Comparison of ENCODE assay signal across 8 cellular contexts in the genomic region with DNA sequence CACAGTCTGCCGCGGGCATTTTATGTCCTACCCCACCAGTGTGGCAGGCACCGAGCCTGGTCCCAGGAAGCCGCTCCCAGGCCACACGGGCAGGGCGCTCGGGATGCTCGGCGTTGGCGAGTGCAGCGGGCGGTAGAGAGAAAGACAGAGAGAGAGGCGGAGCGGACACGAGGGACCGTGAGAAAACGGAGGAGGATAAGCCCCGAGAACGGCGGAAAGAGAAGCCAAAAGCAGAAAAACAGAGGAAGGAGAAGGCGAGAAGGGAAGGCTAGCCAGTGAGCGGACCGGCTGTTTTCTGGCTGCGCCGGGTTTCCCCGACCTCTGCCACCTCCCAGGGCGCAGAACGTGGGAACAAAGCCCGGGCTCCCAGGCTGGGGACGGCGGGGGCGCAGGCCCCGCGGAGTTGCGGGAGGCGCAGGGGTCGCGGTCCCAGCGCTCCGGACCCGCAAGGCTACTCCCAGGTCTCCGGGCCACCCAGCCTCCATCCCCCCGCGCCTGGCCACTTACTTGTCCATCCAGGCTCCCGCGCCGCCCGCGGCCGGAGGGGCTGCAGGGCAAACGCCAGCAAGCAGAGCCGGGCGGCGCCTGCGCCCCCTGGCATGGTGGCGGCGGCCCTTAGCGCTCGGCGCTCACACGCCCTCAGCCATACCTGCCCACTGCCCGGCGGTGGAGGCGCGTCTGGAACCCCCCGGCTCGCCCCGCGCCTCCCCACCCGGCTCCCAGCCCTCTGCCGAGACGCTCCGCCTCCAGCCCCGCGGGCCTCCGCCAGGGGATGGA. TPM values are rescaled to one million over a fixed set of nuclear protein-coding genes. Genes with fewer than 3 reads are reported as not detected.
DNase-seq lines count a peak whose midpoint lies in the region; ATAC-seq and TF ChIP-seq lines count a peak whose summit lies in the region.

TSS of gene ADAM19 (minus strand) at position 680 of the 777 bp plus-strand sequence. CDS start at position 601, 79 bp downstream.

- CTCF ChIA-PET in activated B cell treated with CpG ODN at 0.5 μM for 24 hours (lab: Charles Lee), result interaction anchor here (1.9 to 2.3 kb wide), 2 partner anchors 18 to 21 kb away, joined by 6 to 9 read pairs; no protein-coding TSS in a partner anchor

- H3K27ac Mint-ChIP-seq in activated B cell treated with CpG ODN at 0.5 μM for 24 hours, result peak within 1 kb of the TSS; percentile 95

- POLR2A ChIA-PET in activated B cell treated with CpG ODN at 0.5 μM for 24 hours (lab: Charles Lee), result interaction anchor here (0.6 to 7.1 kb wide), 20 partner anchors 10 to 166 kb away, joined by 3 to 206 read pairs (median 4); partner anchors contain the start of genes SOX30 and THG1L

- peaks cover 6 to 63% of the 10 kb centered on the region in 2 donors for H3K4me1 ChIP-seq in left lung

- intact Hi-C loops in activated B cell treated with CpG ODN at 0.5 μM for 24 hours (cut with micrococcal nuclease) (loop anchor here (1.0 to 10.0 kb wide), 2 partner anchors 21 to 310 kb away; partner anchors contain the start of gene CYFIP2), left lung (cut with DNase I) (no loop called here)

- DNase-seq in NCI-H2081 (lab: John Stamatoyannopoulos, UW) (peak; percentile 14 to 25), NCI-H2081 treated with DMSO at 0.1 percent for 48 hours (lab: John Stamatoyannopoulos, UW) (no peak), activated B cell treated with CpG ODN at 0.5 μM for 24 hours (peak; percentile 51), coronary artery (ENCODE audit: low spot score) (no peak), left lung (peak; percentile 52 to 89), NCI-H2107 treated with DMSO at 0.1 percent for 48 hours (lab: John Stamatoyannopoulos, UW; ENCODE audit: unreplicated experiment) (no peak)
- DNase-seq in Jurkat, Clone E6-1 (ENCODE audit: low read depth, low spot score), result no peak
- peak; percentile 30 to 37 for DNase-seq in stimulated activated CD8-positive, alpha-beta memory T cell treated with anti-CD3 and anti-CD28 coated beads, Interleukin-2, amount 100 ng/mL, for 48 hours (ENCODE audit: low read depth in 2 of 2)

- TF ChIP-seq CTCF in activated B cell treated with CpG ODN at 0.5 μM for 24 hours (IDR thresholded peaks at IDR 0.05) (no peak), coronary artery (IDR thresholded peaks at IDR 0.05) (no peak), left lung (IDR thresholded peaks at IDR 0.05) (no peak)

- H3K36me3 Mint-ChIP-seq in activated B cell treated with CpG ODN at 0.5 μM for 24 hours (ENCODE audit: low read depth), result peaks cover 29% of the 10 kb centered on the region

- H3K4me3 Mint-ChIP-seq in activated B cell treated with CpG ODN at 0.5 μM for 24 hours, result peak within 1 kb of the TSS; percentile 99

- ATAC-seq in activated B cell treated with CpG ODN at 0.5 μM for 24 hours (ENCODE audit: low read depth), result peak; percentile 56
- peak; percentile 88 for ATAC-seq in left lung

- H3K9me3 Mint-ChIP-seq in activated B cell treated with CpG ODN at 0.5 μM for 24 hours, result no peaks in the 10 kb centered on the region

- no peaks in the 10 kb centered on the region for H3K36me3 ChIP-seq in left lung

- H3K27me3 ChIP-seq in left lung, result peaks cover 0 to 27% of the 10 kb centered on the region in 2 donors

- no peaks in the 10 kb centered on the region for H3K27me3 Mint-ChIP-seq in activated B cell treated with CpG ODN at 0.5 μM for 24 hours

- peaks cover 76% of the 10 kb centered on the region for H3K4me1 Mint-ChIP-seq in activated B cell treated with CpG ODN at 0.5 μM for 24 hours

- no peaks in the 10 kb centered on the region for H3K9me3 ChIP-seq in left lung

- H3K4me3 ChIP-seq in Jurkat, Clone E6-1 (ENCODE audit: low read length), result peak within 1 kb of the TSS; percentile 36
- H3K4me3 ChIP-seq in coronary artery, result peak within 1 kb of the TSS; percentile 82
- H3K4me3 ChIP-seq in left lung, result peak within 1 kb of the TSS; percentile 59 to 73

- peak within 1 kb of the TSS; percentile 75 to 83 for H3K27ac ChIP-seq in coronary artery
- H3K27ac ChIP-seq in left lung, result peak within 1 kb of the TSS; percentile 78 to 82

RNA-seq across cellular contexts. Expression of gene ADAM19, which starts in this region (rescaled TPM):
- polyA plus RNA-seq in Jurkat, Clone E6-1 (2012; ENCODE audit: insufficient read depth, insufficient read length), result 0.82 TPM
- 115 and 136 TPM in 2 replicates for total RNA-seq in activated B cell treated with CpG ODN at 0.5 μM for 24 hours
- total RNA-seq in left lung, result 10 to 100 TPM; 17.1 to 20.8 TPM

Comparison
In these comparisons a context has a peak if more than half of its experiments do, and no peak if none do; other contexts are left out.
1. DNase-seq: peak in NCI-H2081 (2 of 2), activated B cell treated with CpG ODN at 0.5 μM for 24 hours (single experiment), left lung (2 of 2) and stimulated activated CD8-positive, alpha-beta memory T cell treated with anti-CD3 and anti-CD28 coated beads, Interleukin-2, amount 100 ng/mL, for 48 hours (2 of 2); none in NCI-H2081 treated with DMSO at 0.1 percent for 48 hours (single experiment), Jurkat, Clone E6-1 (single experiment), coronary artery (single experiment) and NCI-H2107 treated with DMSO at 0.1 percent for 48 hours (single experiment).
2. Peak in every context shown above with its lines, with median percentiles within 50 percentile points of each other: H3K4me3 ChIP-seq.